19 cellular contexts compared by ENCODE assay signal in genomic region chr20:44489931-44490330, GRCh38. TPM values are rescaled to one million over a fixed set of nuclear protein-coding genes. Genes with fewer than 3 reads are reported as not detected.
DNase-seq lines count a peak whose midpoint lies in the region; ATAC-seq and TF ChIP-seq lines count a peak whose summit lies in the region.
"Had no signal": no experiment of that assay in that cellular context is flagged by ENCODE, and none has a peak within 500 bp of the region (broad histone marks: within the 10 kb centered on the region; RNA-seq: fewer than 3 reads in every experiment).

No MANE protein-coding gene starts in this region.

- H3K4me3 Mint-ChIP-seq in activated naive CD4-positive, alpha-beta T cell treated with anti-CD3 and anti-CD28 coated beads, Interleukin-2, amount 50 U/mL, for 24 hours, result no peak overlapping the region
- no peak overlapping the region for H3K4me3 Mint-ChIP-seq in activated naive CD4-positive, alpha-beta T cell treated with anti-CD3 and anti-CD28 coated beads, Interleukin-2, amount 10 ng/mL, durations not matched to agents 7 days and 5 days
- H3K4me3 Mint-ChIP-seq in activated T-helper 17 cell treated with anti-CD3 and anti-CD28 coated beads, Interleukin-2, amount 50 U/mL, for 72 hours, result peak overlapping the region; percentile 3
- H3K4me3 Mint-ChIP-seq in stimulated activated naive CD8-positive, alpha-beta T cell treated with anti-CD3 and anti-CD28 coated beads, Interleukin-15, amount 100 ng/mL, for 72 hours, result no peak overlapping the region

- peaks cover 23% of the 10 kb centered on the region for H3K4me1 ChIP-seq in suprapubic skin
- H3K4me1 ChIP-seq: SJCRH30 had no signal

- no peak for TF ChIP-seq CTCF in suprapubic skin (IDR thresholded peaks at IDR 0.05)

- H3K27me3 Mint-ChIP-seq in activated naive CD4-positive, alpha-beta T cell treated with anti-CD3 and anti-CD28 coated beads, Interleukin-2, amount 50 U/mL, for 24 hours, result no peaks in the 10 kb centered on the region
- H3K27me3 Mint-ChIP-seq in activated naive CD4-positive, alpha-beta T cell treated with anti-CD3 and anti-CD28 coated beads, Interleukin-2, amount 10 ng/mL, durations not matched to agents 7 days and 5 days, result no peaks in the 10 kb centered on the region
- H3K27me3 Mint-ChIP-seq in activated T-helper 17 cell treated with anti-CD3 and anti-CD28 coated beads, Interleukin-2, amount 50 U/mL, for 72 hours, result no peaks in the 10 kb centered on the region
- no peaks in the 10 kb centered on the region for H3K27me3 Mint-ChIP-seq in stimulated activated naive CD8-positive, alpha-beta T cell treated with anti-CD3 and anti-CD28 coated beads, Interleukin-15, amount 100 ng/mL, for 72 hours

- 84% methylated on average over 3 of the region's 3 CpGs for WGBS in suprapubic skin

- H3K36me3 Mint-ChIP-seq in activated naive CD4-positive, alpha-beta T cell treated with anti-CD3 and anti-CD28 coated beads, Interleukin-2, amount 50 U/mL, for 24 hours, result peaks cover 15% of the 10 kb centered on the region
- H3K36me3 Mint-ChIP-seq in activated naive CD4-positive, alpha-beta T cell treated with anti-CD3 and anti-CD28 coated beads, Interleukin-2, amount 10 ng/mL, durations not matched to agents 7 days and 5 days, result peaks cover 53% of the 10 kb centered on the region
- H3K36me3 Mint-ChIP-seq in activated T-helper 17 cell treated with anti-CD3 and anti-CD28 coated beads, Interleukin-2, amount 50 U/mL, for 72 hours (ENCODE audit: low read depth), result peaks cover 99% of the 10 kb centered on the region

- H3K27ac ChIP-seq in suprapubic skin, result no peak overlapping the region
- H3K27ac ChIP-seq: left ventricle myocardium inferior, SJCRH30 had no signal

- H3K36me3 ChIP-seq in suprapubic skin, result peaks cover 71% of the 10 kb centered on the region

- no peak for DNase-seq in activated naive CD4-positive, alpha-beta T cell treated with anti-CD3 and anti-CD28 coated beads, Interleukin-2, amount 10 ng/mL, durations not matched to agents 7 days and 5 days
- DNase-seq in stimulated activated naive CD8-positive, alpha-beta T cell treated with anti-CD3 and anti-CD28 coated beads, Interleukin-15, amount 100 ng/mL, for 72 hours, result no peak
- no peak for DNase-seq in suprapubic skin (ENCODE audit: low spot score in 2 of 2)
- DNase-seq in effector CD4-positive, alpha-beta T cell, result no peak
- DNase-seq: amygdala; central memory CD4-positive, alpha-beta T cell; effector CD8-positive, alpha-beta T cell; EL; esophagus squamous epithelium; left ventricle myocardium inferior; NCI-H146; NCI-H2171 treated with DMSO at 0.1 percent for 48 hours; NCI-H774; retina; SJCRH30; stimulated activated CD4-positive, alpha-beta T cell treated with anti-CD3 and anti-CD28 coated beads, Interleukin-15, amount 100 ng/mL, for 24 hours had no signal

- peak; percentile 63 for ATAC-seq in GM18868 (IDR thresholded peaks at IDR 0.05; ENCODE audit: unreplicated experiment)
- peak; percentile 80 for ATAC-seq in activated T-helper 17 cell treated with anti-CD3 and anti-CD28 coated beads, Interleukin-2, amount 50 U/mL, for 72 hours (replicated peaks)
- peak; percentile 54 for ATAC-seq in stimulated activated naive CD8-positive, alpha-beta T cell treated with anti-CD3 and anti-CD28 coated beads, Interleukin-15, amount 100 ng/mL, for 72 hours

- peaks cover 14% of the 10 kb centered on the region for H3K4me1 Mint-ChIP-seq in activated naive CD4-positive, alpha-beta T cell treated with anti-CD3 and anti-CD28 coated beads, Interleukin-2, amount 50 U/mL, for 24 hours
- no peaks in the 10 kb centered on the region for H3K4me1 Mint-ChIP-seq in activated naive CD4-positive, alpha-beta T cell treated with anti-CD3 and anti-CD28 coated beads, Interleukin-2, amount 10 ng/mL, durations not matched to agents 7 days and 5 days
- H3K4me1 Mint-ChIP-seq in activated T-helper 17 cell treated with anti-CD3 and anti-CD28 coated beads, Interleukin-2, amount 50 U/mL, for 72 hours, result peaks cover 29% of the 10 kb centered on the region
- peaks cover 35% of the 10 kb centered on the region for H3K4me1 Mint-ChIP-seq in stimulated activated naive CD8-positive, alpha-beta T cell treated with anti-CD3 and anti-CD28 coated beads, Interleukin-15, amount 100 ng/mL, for 72 hours

- no peaks in the 10 kb centered on the region for H3K9me3 ChIP-seq in suprapubic skin
- H3K9me3 ChIP-seq: esophagus squamous epithelium, left ventricle myocardium inferior, SJCRH30 had no signal

- H3K27me3 ChIP-seq in suprapubic skin, result no peaks in the 10 kb centered on the region
- H3K27me3 ChIP-seq: esophagus squamous epithelium, SJCRH30 had no signal

- TF ChIP-seq EP300 in suprapubic skin (IDR thresholded peaks at IDR 0.05), result no peak

- H3K9me3 Mint-ChIP-seq in activated naive CD4-positive, alpha-beta T cell treated with anti-CD3 and anti-CD28 coated beads, Interleukin-2, amount 50 U/mL, for 24 hours, result no peaks in the 10 kb centered on the region
- no peaks in the 10 kb centered on the region for H3K9me3 Mint-ChIP-seq in activated naive CD4-positive, alpha-beta T cell treated with anti-CD3 and anti-CD28 coated beads, Interleukin-2, amount 10 ng/mL, durations not matched to agents 7 days and 5 days
- H3K9me3 Mint-ChIP-seq in activated T-helper 17 cell treated with anti-CD3 and anti-CD28 coated beads, Interleukin-2, amount 50 U/mL, for 72 hours, result no peaks in the 10 kb centered on the region
- no peaks in the 10 kb centered on the region for H3K9me3 Mint-ChIP-seq in stimulated activated naive CD8-positive, alpha-beta T cell treated with anti-CD3 and anti-CD28 coated beads, Interleukin-15, amount 100 ng/mL, for 72 hours

- H3K27ac Mint-ChIP-seq in activated naive CD4-positive, alpha-beta T cell treated with anti-CD3 and anti-CD28 coated beads, Interleukin-2, amount 50 U/mL, for 24 hours, result peak overlapping the region; percentile 63
- H3K27ac Mint-ChIP-seq in activated naive CD4-positive, alpha-beta T cell treated with anti-CD3 and anti-CD28 coated beads, Interleukin-2, amount 10 ng/mL, durations not matched to agents 7 days and 5 days, result no peak overlapping the region
- H3K27ac Mint-ChIP-seq in activated T-helper 17 cell treated with anti-CD3 and anti-CD28 coated beads, Interleukin-2, amount 50 U/mL, for 72 hours, result peak overlapping the region; percentile 80
- peak overlapping the region in 1 of 2 donors; percentile 65 for H3K27ac Mint-ChIP-seq in stimulated activated naive CD8-positive, alpha-beta T cell treated with anti-CD3 and anti-CD28 coated beads, Interleukin-15, amount 100 ng/mL, for 72 hours

- CTCF ChIA-PET in activated naive CD4-positive, alpha-beta T cell treated with anti-CD3 and anti-CD28 coated beads, Interleukin-2, amount 10 ng/mL, durations not matched to agents 7 days and 5 days (lab: Charles Lee), result no interaction called here

- no peak overlapping the region for H3K4me3 ChIP-seq in suprapubic skin
- H3K4me3 ChIP-seq: esophagus squamous epithelium, left ventricle myocardium inferior, SJCRH30 had no signal

- TF ChIP-seq POLR2A in suprapubic skin (IDR thresholded peaks at IDR 0.05), result no peak

RNA-seq across cellular contexts. Expression of gene TTPAL, which starts 14.3 kb away (rescaled TPM):
- 10 to 100 TPM; 15.5 to 23.0 TPM for total RNA-seq in activated T-helper 17 cell treated with anti-CD3 and anti-CD28 coated beads, Interleukin-2, amount 50 U/mL, for 72 hours
- total RNA-seq in suprapubic skin, result 10 to 100 TPM; 13.6 to 38.5 (median 29.4) TPM

RNA-seq across cellular contexts. Expression of gene SERINC3, which starts 31.9 kb away (rescaled TPM):
- total RNA-seq in activated T-helper 17 cell treated with anti-CD3 and anti-CD28 coated beads, Interleukin-2, amount 50 U/mL, for 72 hours, result 10 to 100 TPM; 68.7 to 86.8 TPM
- 100 to 1,000 TPM in 3 of 4 donors, 10 to 100 TPM in 1; 94.1 to 128 (median 113) TPM for total RNA-seq in suprapubic skin
